ENCODE assay signal across 24 cellular contexts in the genomic region with DNA sequence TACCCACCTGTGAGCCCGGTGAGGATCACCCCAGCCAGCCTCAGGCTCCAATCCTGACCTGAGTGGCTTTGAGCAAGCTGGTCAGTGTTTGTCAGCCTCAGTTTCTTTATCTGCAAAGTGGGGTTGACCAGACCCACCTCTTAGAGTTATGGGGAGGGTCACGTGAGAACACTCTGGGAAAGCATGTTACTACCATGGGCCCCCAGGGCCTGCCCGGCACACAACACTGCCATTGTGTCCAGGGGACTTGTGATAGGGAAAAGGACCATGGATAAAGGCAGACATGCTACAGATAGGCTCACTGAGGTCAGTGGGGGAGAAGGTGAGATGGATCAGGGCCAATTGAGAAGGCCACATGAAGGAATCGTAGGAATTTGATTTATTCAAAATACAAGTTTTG. TPM values are rescaled to one million over a fixed set of nuclear protein-coding genes. Genes with fewer than 3 reads are reported as not detected.
DNase-seq lines count a peak whose midpoint lies in the region; ATAC-seq and TF ChIP-seq lines count a peak whose summit lies in the region.
"Had no signal": no experiment of that assay in that cellular context is flagged by ENCODE, and none has a peak within 500 bp of the region (broad histone marks: within the 10 kb centered on the region; RNA-seq: fewer than 3 reads in every experiment).

No MANE protein-coding gene starts in this region.

- H3K27me3 ChIP-seq in BLaER1 treated with 17β-estradiol and CSF1 and Interleukin-3, amounts not matched to agents 10 nM and 100 nM, result no peaks in the 10 kb centered on the region
- no peaks in the 10 kb centered on the region for H3K27me3 ChIP-seq in CD4-positive, alpha-beta T cell (ENCODE audit: control insufficient read depth, insufficient read depth, low read length)
- H3K27me3 ChIP-seq in neutrophil, result no peaks in the 10 kb centered on the region
- H3K27me3 ChIP-seq: gastrocnemius medialis, suprapubic skin had no signal

- intact Hi-C loops in CD4-positive, alpha-beta T cell (cut with DNase I, micrococcal nuclease), result no loop called here
- intact Hi-C loops in posterior vena cava (cut with DNase I), result loop anchor here in 1 of 2 donors (10.0 kb wide), 2 partner anchors 134 to 1004 kb away; a partner anchor contains a TSS

- peak overlapping the region in 8 of 11 experiments; percentile 17 to 99 (median 87); a peak in 13 of 22 replicates for H3K27ac ChIP-seq in BLaER1 treated with 17β-estradiol and CSF1 and Interleukin-3, amounts not matched to agents 10 nM and 100 nM
- H3K27ac ChIP-seq in CD4-positive, alpha-beta T cell (ENCODE audit: low read depth, low read length), result peak overlapping the region; percentile 14
- peak overlapping the region; percentile 88 for H3K27ac ChIP-seq in neutrophil
- H3K27ac ChIP-seq: epithelial cell of prostate, suprapubic skin had no signal

- H3K4me2 ChIP-seq in BLaER1 treated with 17β-estradiol and CSF1 and Interleukin-3, amounts not matched to agents 10 nM and 100 nM, result peak overlapping the region in 9 of 11 experiments; percentile 68 to 100 (median 87); a peak in 16 of 22 replicates

- peaks cover 89% of the 10 kb centered on the region for H3K4me1 Mint-ChIP-seq in CD4-positive, alpha-beta T cell (ENCODE audit: low read depth)
- H3K4me1 Mint-ChIP-seq in central memory CD8-positive, alpha-beta T cell, result peaks cover 68% of the 10 kb centered on the region

- no peaks in the 10 kb centered on the region for H3K9me3 Mint-ChIP-seq in CD4-positive, alpha-beta T cell
- no peaks in the 10 kb centered on the region for H3K9me3 Mint-ChIP-seq in central memory CD8-positive, alpha-beta T cell
- H3K9me3 Mint-ChIP-seq: brain; dendritic cell treated with granulocyte-macrophage colony-stimulating factor and Interleukin-4, amounts not matched to agents 40 ng/mL and 50 ng/mL, for 4 days; mesothelial cell of epicardium; neural crest cell had no signal

- TF ChIP-seq CTCF in CD4-positive, alpha-beta T cell (IDR thresholded peaks at IDR 0.05), result no peak
- no peak for TF ChIP-seq CTCF in neutrophil (IDR thresholded peaks at IDR 0.05)

- no peak for TF ChIP-seq POLR2A in erythroblast (IDR thresholded peaks at IDR 0.05; ENCODE audit: low read length)

- CTCF ChIA-PET in CD4-positive, alpha-beta T cell (lab: Charles Lee), result no interaction called here

- POLR2A ChIA-PET in CD4-positive, alpha-beta T cell (lab: Charles Lee), result no interaction called here

- no peaks in the 10 kb centered on the region for H3K36me3 Mint-ChIP-seq in CD4-positive, alpha-beta T cell (ENCODE audit: low read depth)
- peaks cover 2% of the 10 kb centered on the region for H3K36me3 Mint-ChIP-seq in central memory CD8-positive, alpha-beta T cell (ENCODE audit: insufficient read depth)

- DNase-seq in CD4-positive, alpha-beta T cell, result no peak
- no peak for DNase-seq in central memory CD8-positive, alpha-beta T cell (ENCODE audit: low spot score in 2 of 2)
- no peak for DNase-seq in NOMO-1 (lab: John Stamatoyannopoulos, UW; ENCODE audit: unreplicated experiment in 2 of 2)
- no peak for DNase-seq in posterior vena cava (ENCODE audit: low spot score)
- no peak for DNase-seq in erythroblast (lab: John Stamatoyannopoulos, UW)
- DNase-seq: activated CD4-positive, alpha-beta T cell treated with anti-CD3 and anti-CD28 coated beads for 1 hour; activated gamma-delta T cell treated with Interleukin-2 at 50 U/mL for 16 hours; Calu3; EL; gastrocnemius medialis; KBM-7; kidney glomerular epithelial cell; NCI-H187; NCI-H345; stimulated activated CD4-positive, alpha-beta T cell treated with anti-CD3 and anti-CD28 coated beads, Interleukin-12 subunit alpha, Interleukin-12 subunit beta, amount 100 ng/mL, for 4 hours; stimulated activated CD8-positive, alpha-beta memory T cell treated with anti-CD3 and anti-CD28 coated beads, Interleukin-4, amount 100 ng/mL, for 48 hours had no signal

- no peaks in the 10 kb centered on the region for H3K27me3 Mint-ChIP-seq in CD4-positive, alpha-beta T cell
- H3K27me3 Mint-ChIP-seq in central memory CD8-positive, alpha-beta T cell, result no peaks in the 10 kb centered on the region
- H3K27me3 Mint-ChIP-seq: dendritic cell treated with granulocyte-macrophage colony-stimulating factor and Interleukin-4, amounts not matched to agents 40 ng/mL and 50 ng/mL, for 4 days had no signal

- peaks cover 0 to 44% (median 14%) of the 10 kb centered on the region in 11 experiments; a peak in 12 of 22 replicates for H3K36me3 ChIP-seq in BLaER1 treated with 17β-estradiol and CSF1 and Interleukin-3, amounts not matched to agents 10 nM and 100 nM
- H3K36me3 ChIP-seq in neutrophil, result no peaks in the 10 kb centered on the region
- H3K36me3 ChIP-seq: gastrocnemius medialis had no signal

- ATAC-seq in CD4-positive, alpha-beta T cell (ENCODE audit: poor library complexity), result no peak
- ATAC-seq in central memory CD8-positive, alpha-beta T cell (replicated peaks; ENCODE audit: extremely low read depth, poor library complexity, severe bottlenecking), result no peak
- ATAC-seq: gastrocnemius medialis had no signal

- H3K27ac Mint-ChIP-seq in CD4-positive, alpha-beta T cell, result peak overlapping the region; percentile 96
- H3K27ac Mint-ChIP-seq in central memory CD8-positive, alpha-beta T cell (ENCODE audit: low read depth), result peak overlapping the region; percentile 58
- H3K27ac Mint-ChIP-seq: dendritic cell treated with granulocyte-macrophage colony-stimulating factor and Interleukin-4, amounts not matched to agents 40 ng/mL and 50 ng/mL, for 4 days; mesothelial cell of epicardium had no signal

- peaks cover 67 to 99% (median 98%) of the 10 kb centered on the region in 10 experiments for H3K4me1 ChIP-seq in BLaER1 treated with 17β-estradiol and CSF1 and Interleukin-3, amounts not matched to agents 10 nM and 100 nM
- H3K4me1 ChIP-seq in neutrophil (ENCODE audit: control insufficient read depth in 1 of 2, insufficient read depth in 1 of 2, low read depth in 1 of 2, low read length in 1 of 2), result peaks cover 63 to 70% of the 10 kb centered on the region in 2 experiments

- no peaks in the 10 kb centered on the region for H3K9me3 ChIP-seq in BLaER1 treated with 17β-estradiol and CSF1 and Interleukin-3, amounts not matched to agents 10 nM and 100 nM (replicated peaks in 1 of 11)
- no peaks in the 10 kb centered on the region for H3K9me3 ChIP-seq in CD4-positive, alpha-beta T cell (ENCODE audit: control insufficient read depth, low read length)
- no peaks in the 10 kb centered on the region for H3K9me3 ChIP-seq in neutrophil
- H3K9me3 ChIP-seq: gastrocnemius medialis, suprapubic skin had no signal

- peak overlapping the region in 4 of 11 experiments; percentile 45 to 66 (median 56); a peak in 5 of 22 replicates for H3K9ac ChIP-seq in BLaER1 treated with 17β-estradiol and CSF1 and Interleukin-3, amounts not matched to agents 10 nM and 100 nM

- no peak overlapping the region for H3K4me3 Mint-ChIP-seq in CD4-positive, alpha-beta T cell
- H3K4me3 Mint-ChIP-seq in central memory CD8-positive, alpha-beta T cell, result no peak overlapping the region
- H3K4me3 Mint-ChIP-seq: brain; dendritic cell treated with granulocyte-macrophage colony-stimulating factor and Interleukin-4, amounts not matched to agents 40 ng/mL and 50 ng/mL, for 4 days; mesothelial cell of epicardium; neural crest cell had no signal

- peaks cover 0 to 5% (median 0%) of the 10 kb centered on the region in 11 experiments; a peak in 1 of 22 replicates for H4K20me1 ChIP-seq in BLaER1 treated with 17β-estradiol and CSF1 and Interleukin-3, amounts not matched to agents 10 nM and 100 nM

- H3K4me3 ChIP-seq in BLaER1 treated with 17β-estradiol and CSF1 and Interleukin-3, amounts not matched to agents 10 nM and 100 nM, result no peak overlapping the region
- no peak overlapping the region for H3K4me3 ChIP-seq in neutrophil (ENCODE audit: low read depth in 1 of 2, low read length in 1 of 2)
- H3K4me3 ChIP-seq: gastrocnemius medialis, suprapubic skin had no signal

RNA-seq across cellular contexts. Expression of a gene that starts 32.1 kb away (rescaled TPM):
- total RNA-seq in CD4-positive, alpha-beta T cell, result 1 to 10 TPM in 1 of 2 experiments, under 1 TPM in 1; 0.80 to 1.5 TPM
- total RNA-seq in posterior vena cava, result 10 to 100 TPM; 11.9 to 29.5 TPM

Comparison
In these comparisons a context has a peak if more than half of its experiments do, and no peak if none do; other contexts are left out.
1. H3K27ac ChIP-seq: peak in every context shown above with its lines; median percentile 88 in neutrophil; 87 in BLaER1 treated with 17β-estradiol and CSF1 and Interleukin-3, amounts not matched to agents 10 nM and 100 nM; 14 in CD4-positive, alpha-beta T cell.
2. RNA of a gene that starts 32.1 kb away (total RNA-seq): 11.9 to 29.5 TPM in posterior vena cava; 0.80 to 1.5 TPM in CD4-positive, alpha-beta T cell; every median in the first group is over 4 times any median in the second.